Comparison of ENCODE assay signal across 1 cellular context in the genomic region with DNA sequence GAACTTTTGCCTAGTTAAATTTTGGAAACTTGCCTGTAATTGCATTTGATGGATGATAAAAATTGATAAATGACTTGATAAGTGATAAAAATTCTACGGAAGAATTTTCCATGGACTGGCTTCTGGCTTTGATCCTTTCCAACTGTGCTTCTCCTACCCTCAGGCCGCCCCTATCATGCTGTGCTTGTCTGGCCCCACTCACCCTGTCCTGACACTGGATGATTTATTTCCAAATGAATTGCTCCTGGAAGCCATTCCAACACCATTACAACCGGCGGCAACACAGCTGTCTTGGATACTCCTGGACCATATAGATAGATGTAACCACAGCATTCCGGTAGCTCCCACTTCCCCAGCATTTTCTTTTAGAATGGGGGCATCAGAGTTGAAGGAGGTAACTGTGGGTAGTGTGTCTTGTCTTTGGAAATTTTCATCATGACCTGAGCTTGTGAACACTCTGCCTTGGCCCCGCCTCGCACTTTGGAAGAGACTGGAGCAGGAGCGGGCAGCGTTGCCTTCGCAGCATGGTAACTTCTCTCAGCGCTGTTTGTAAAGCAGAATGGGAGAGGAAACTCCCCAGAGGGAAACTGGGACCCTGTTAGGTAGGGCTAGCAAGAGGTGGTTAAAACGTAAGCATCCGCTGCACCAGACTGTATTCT.
A peak's percentile ranks its signal among the peaks of the same experiment; 100 is the strongest.
TF ChIP-seq lines count a peak whose summit lies in the region.

No MANE protein-coding gene starts in this region.

TF ChIP-seq in K562, 482 proteins besides CTCF, POLR2A, EP300 and RAD21:
- TF ChIP-seq, protein P1, sequence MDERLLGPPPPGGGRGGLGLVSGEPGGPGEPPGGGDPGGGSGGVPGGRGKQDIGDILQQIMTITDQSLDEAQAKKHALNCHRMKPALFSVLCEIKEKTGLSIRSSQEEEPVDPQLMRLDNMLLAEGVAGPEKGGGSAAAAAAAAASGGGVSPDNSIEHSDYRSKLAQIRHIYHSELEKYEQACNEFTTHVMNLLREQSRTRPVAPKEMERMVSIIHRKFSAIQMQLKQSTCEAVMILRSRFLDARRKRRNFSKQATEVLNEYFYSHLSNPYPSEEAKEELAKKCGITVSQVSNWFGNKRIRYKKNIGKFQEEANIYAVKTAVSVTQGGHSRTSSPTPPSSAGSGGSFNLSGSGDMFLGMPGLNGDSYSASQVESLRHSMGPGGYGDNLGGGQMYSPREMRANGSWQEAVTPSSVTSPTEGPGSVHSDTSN (CRISPR knock-in tag; IDR thresholded peaks at IDR 0.05; ENCODE audit: low read depth): no peak
- TF ChIP-seq, protein P1 (tag; conservative IDR thresholded peaks at IDR 0.05; ENCODE audit: low read depth): peak; percentile 49
- no peak for TF ChIP-seq ADNP (tag; IDR thresholded peaks at IDR 0.05)
TF ChIP-seq in K562: peak in this region for 1.
